ENCODE assay signal across 11 cellular contexts in genomic region chr9:133962341-133962740, GRCh38.
"Had no signal": no experiment of that assay in that cellular context is flagged by ENCODE, and none has a peak within 500 bp of the region (broad histone marks: within the 10 kb centered on the region; RNA-seq: fewer than 3 reads in every experiment).

No MANE protein-coding gene starts in this region.

- DNase-seq: activated CD4-positive, alpha-beta memory T cell treated with anti-CD3 and anti-CD28 coated beads for 36 hours; effector memory CD8-positive, alpha-beta T cell; esophagus squamous epithelium; left colon; nephron progenitor cell; occipital lobe; stimulated activated CD4-positive, alpha-beta T cell treated with anti-CD3 and anti-CD28 coated beads, Interleukin-2, amount 100 ng/mL, for 48 hours; stomach; testis had no signal

- H3K27me3 ChIP-seq: esophagus squamous epithelium, hepatocyte, stomach, testis, upper lobe of left lung had no signal

- H3K9me3 ChIP-seq: testis had no signal

- H3K36me3 ChIP-seq: esophagus squamous epithelium, stomach, upper lobe of left lung had no signal

- H3K27ac ChIP-seq: esophagus squamous epithelium, hepatocyte, stomach, testis had no signal

- H2AFZ ChIP-seq: hepatocyte had no signal

- H3K4me3 ChIP-seq: esophagus squamous epithelium, hepatocyte, stomach, testis, upper lobe of left lung had no signal

- H3K4me2 ChIP-seq: hepatocyte had no signal

- ATAC-seq: effector memory CD8-positive, alpha-beta T cell; left colon had no signal
